10 cellular contexts compared by ENCODE assay signal in genomic region chr15:60551781-60552161, GRCh38.
DNase-seq lines count a peak whose midpoint lies in the region; ATAC-seq and TF ChIP-seq lines count a peak whose summit lies in the region.
"Had no signal": no experiment of that assay in that cellular context is flagged by ENCODE, and none has a peak within 500 bp of the region (broad histone marks: within the 10 kb centered on the region; RNA-seq: fewer than 3 reads in every experiment).

No MANE protein-coding gene starts in this region.

- TF ChIP-seq POLR2A in adrenal gland (IDR thresholded peaks at IDR 0.05) (no peak), gastrocnemius medialis (IDR thresholded peaks at IDR 0.05) (no peak)

- peak overlapping the region; percentile 70 for H3K4me3 Mint-ChIP-seq in activated CD8-positive, alpha-beta memory T cell treated with anti-CD3 and anti-CD28 coated beads, Interleukin-2, amount 10 ng/mL, durations not matched to agents 7 days and 5 days
- no peak overlapping the region for H3K4me3 Mint-ChIP-seq in mesothelial cell of epicardium
- H3K4me3 Mint-ChIP-seq: activated B cell treated with CpG ODN at 0.5 μM for 24 hours, B cell had no signal

- no peaks in the 10 kb centered on the region for H4K20me1 ChIP-seq in KMS-11 (ENCODE audit: insufficient read depth)

- H3K27ac ChIP-seq in KMS-11 (peak overlapping the region; percentile 60), adrenal gland (peak overlapping the region in 3 of 5 donors; percentile 6 to 8 (median 7)), gastrocnemius medialis (peak overlapping the region; percentile 53 to 75 (median 67))

- peak overlapping the region; percentile 64 for H3K4me2 ChIP-seq in KMS-11

- peak; percentile 34 for ATAC-seq in activated CD8-positive, alpha-beta memory T cell treated with anti-CD3 and anti-CD28 coated beads, Interleukin-2, amount 10 ng/mL, durations not matched to agents 7 days and 5 days
- ATAC-seq in gastrocnemius medialis (peak in 1 of 2 donors; percentile 36), GM18868 (IDR thresholded peaks at IDR 0.05; ENCODE audit: unreplicated experiment) (no peak)

- H3K27ac Mint-ChIP-seq in activated CD8-positive, alpha-beta memory T cell treated with anti-CD3 and anti-CD28 coated beads, Interleukin-2, amount 10 ng/mL, durations not matched to agents 7 days and 5 days, result peak overlapping the region; percentile 96
- H3K27ac Mint-ChIP-seq in mesothelial cell of epicardium, result no peak overlapping the region
- H3K27ac Mint-ChIP-seq: activated B cell treated with CpG ODN at 0.5 μM for 24 hours, B cell had no signal

- H3K9me3 ChIP-seq in adrenal gland (replicated peaks in 1 of 3), result no peaks in the 10 kb centered on the region
- H3K9me3 ChIP-seq in gastrocnemius medialis, result no peaks in the 10 kb centered on the region

- peak overlapping the region; percentile 13; the same call in 1 of the 2 replicates for H3K9ac ChIP-seq in KMS-11

- H3K27me3 ChIP-seq in KMS-11 (ENCODE audit: insufficient read depth, low read depth) (no peaks in the 10 kb centered on the region), adrenal gland (no peaks in the 10 kb centered on the region), gastrocnemius medialis (no peaks in the 10 kb centered on the region)

- in situ Hi-C loops in gastrocnemius medialis (cut with MboI; ENCODE audit: low sequenced_read_pairs in 4 of 4), result no loop called here

- no peaks in the 10 kb centered on the region for H3K27me3 Mint-ChIP-seq in activated CD8-positive, alpha-beta memory T cell treated with anti-CD3 and anti-CD28 coated beads, Interleukin-2, amount 10 ng/mL, durations not matched to agents 7 days and 5 days
- H3K27me3 Mint-ChIP-seq in mesothelial cell of epicardium (ENCODE audit: low read depth), result no peaks in the 10 kb centered on the region
- H3K27me3 Mint-ChIP-seq: activated B cell treated with CpG ODN at 0.5 μM for 24 hours, B cell had no signal

- H3K4me1 ChIP-seq in KMS-11 (ENCODE audit: low read depth, poor library complexity, severe bottlenecking) (peaks cover 100% of the 10 kb centered on the region), adrenal gland (replicated peaks in 1 of 2) (peaks cover 20 to 60% of the 10 kb centered on the region in 2 donors), gastrocnemius medialis (peaks cover 91 to 92% of the 10 kb centered on the region in 2 donors)

- H2AFZ ChIP-seq in KMS-11 (ENCODE audit: low read depth), result no peak overlapping the region

- CTCF ChIA-PET in activated CD8-positive, alpha-beta memory T cell treated with anti-CD3 and anti-CD28 coated beads, Interleukin-2, amount 10 ng/mL, durations not matched to agents 7 days and 5 days (lab: Charles Lee), result interaction anchor here (0.8 to 7.1 kb wide), 12 partner anchors 10 to 98 kb away, joined by 3 to 67 read pairs (median 6); no protein-coding TSS in a partner anchor

- no peak for DNase-seq in activated CD8-positive, alpha-beta memory T cell treated with anti-CD3 and anti-CD28 coated beads, Interleukin-2, amount 10 ng/mL, durations not matched to agents 7 days and 5 days
- DNase-seq in activated CD8-positive, alpha-beta memory T cell treated with anti-CD3 and anti-CD28 coated beads, Interleukin-2, amount 50 U/mL, for 4 hours, result no peak
- peak in 1 of 7 donors; percentile 12 for DNase-seq in adrenal gland
- no peak for DNase-seq in gastrocnemius medialis
- DNase-seq in dedifferentiated amniotic fluid mesenchymal stem cell (ENCODE audit: extremely low spot score), result no peak
- no peak for DNase-seq in mesothelial cell of epicardium (ENCODE audit: low spot score in 2 of 2, unreplicated experiment in 2 of 2)
- DNase-seq: activated B cell treated with CpG ODN at 0.5 μM for 24 hours had no signal

- intact Hi-C loops in adrenal gland (cut with DNase I) (no loop called here), gastrocnemius medialis (cut with DNase I; ENCODE audit: low total_unique reads) (loop anchor here (5.0 kb wide), 1 partner anchor 44 kb away; no protein-coding TSS in a partner anchor)

- peaks cover 42% of the 10 kb centered on the region for H3K36me3 Mint-ChIP-seq in activated CD8-positive, alpha-beta memory T cell treated with anti-CD3 and anti-CD28 coated beads, Interleukin-2, amount 10 ng/mL, durations not matched to agents 7 days and 5 days
- H3K36me3 Mint-ChIP-seq in mesothelial cell of epicardium, result peaks cover 2% of the 10 kb centered on the region

- peaks cover 97% of the 10 kb centered on the region for H3K4me1 Mint-ChIP-seq in activated CD8-positive, alpha-beta memory T cell treated with anti-CD3 and anti-CD28 coated beads, Interleukin-2, amount 10 ng/mL, durations not matched to agents 7 days and 5 days
- H3K4me1 Mint-ChIP-seq in mesothelial cell of epicardium, result peaks cover 10% of the 10 kb centered on the region
- H3K4me1 Mint-ChIP-seq: activated B cell treated with CpG ODN at 0.5 μM for 24 hours, B cell had no signal

- H3K36me3 ChIP-seq in KMS-11 (ENCODE audit: insufficient read depth) (no peaks in the 10 kb centered on the region), adrenal gland (replicated peaks in 1 of 2) (no peaks in the 10 kb centered on the region), gastrocnemius medialis (no peaks in the 10 kb centered on the region)

- 41 to 57% (median 51%) methylated on average over 4 of the region's 4 CpGs for WGBS in adrenal gland, 4 donors

- peaks cover 87% of the 10 kb centered on the region for H3K79me2 ChIP-seq in KMS-11 (ENCODE audit: insufficient read depth, low read depth)

- peaks cover 4% of the 10 kb centered on the region for H3K9me3 Mint-ChIP-seq in activated CD8-positive, alpha-beta memory T cell treated with anti-CD3 and anti-CD28 coated beads, Interleukin-2, amount 10 ng/mL, durations not matched to agents 7 days and 5 days (ENCODE audit: low read depth)
- H3K9me3 Mint-ChIP-seq in mesothelial cell of epicardium, result peaks cover 8% of the 10 kb centered on the region

- peak; percentile 40 for TF ChIP-seq CTCF in KMS-11 (conservative IDR thresholded peaks at IDR 0.05; ENCODE audit: low read depth, low read length)
- TF ChIP-seq CTCF in adrenal gland (IDR thresholded peaks at IDR 0.05), result no peak
- no peak for TF ChIP-seq CTCF in gastrocnemius medialis (IDR thresholded peaks at IDR 0.05 in 4 of 5, conservative IDR thresholded peaks at IDR 0.05 in 1 of 5)
- no peak for TF ChIP-seq CTCF in mesothelial cell of epicardium (IDR thresholded peaks at IDR 0.05; ENCODE audit: unreplicated experiment)

- H3K4me3 ChIP-seq in KMS-11 (IDR thresholded peaks at IDR 0.05; ENCODE audit: insufficient read depth, low read depth, low read length), result no peak overlapping the region
- no peak overlapping the region for H3K4me3 ChIP-seq in adrenal gland
- H3K4me3 ChIP-seq in gastrocnemius medialis, result no peak overlapping the region

Comparison
In these comparisons a context has a peak if more than half of its experiments do, and no peak if none do; other contexts are left out.
1. H3K27ac ChIP-seq: peak in every context shown above with its lines; median percentile 67 in gastrocnemius medialis; 60 in KMS-11; 7 in adrenal gland.